In the genomic region with DNA sequence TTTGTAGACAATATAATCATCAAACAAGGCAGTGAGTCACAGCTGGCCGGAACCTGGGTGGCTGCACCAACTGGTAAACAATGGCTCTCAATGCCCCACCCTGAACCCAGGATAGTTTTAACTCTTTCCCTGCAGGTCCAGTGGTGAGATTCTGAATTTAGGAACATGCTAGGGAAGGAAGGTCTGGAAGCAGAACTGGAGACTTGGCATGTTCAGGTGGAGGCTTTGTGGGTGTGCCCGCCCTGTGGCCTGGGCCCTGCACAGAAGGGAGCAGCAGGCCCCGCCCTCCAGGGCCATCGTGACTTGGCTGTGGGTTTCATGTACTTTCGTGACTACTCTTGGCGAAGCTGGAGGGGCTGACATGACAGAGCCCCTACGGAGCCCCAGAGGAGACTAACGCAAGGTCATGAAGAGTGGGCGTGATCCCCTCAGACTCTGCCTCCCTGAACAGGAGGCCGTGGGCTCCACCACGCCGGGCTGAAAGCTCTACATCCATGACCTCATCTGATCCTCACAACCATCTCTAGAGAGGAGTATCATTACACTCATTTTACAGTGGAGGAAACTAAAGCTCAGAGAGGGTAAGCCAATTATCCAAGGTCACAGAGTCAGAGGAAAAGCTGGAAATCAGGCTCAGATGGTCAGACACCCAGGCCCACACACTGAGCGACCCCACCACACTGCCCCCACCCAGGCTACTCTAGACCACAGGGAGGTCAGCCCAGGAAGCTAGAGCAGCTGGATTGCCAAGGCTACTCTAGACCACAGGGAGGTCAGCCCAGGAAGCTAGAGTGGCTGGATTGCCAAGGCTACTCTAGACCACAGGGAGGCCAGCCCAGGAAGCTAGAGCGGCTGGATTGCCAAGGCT, we compare ENCODE assay signal across 11 cellular contexts. TPM values are rescaled to one million over a fixed set of nuclear protein-coding genes. Genes with fewer than 3 reads are reported as not detected.
DNase-seq lines count a peak whose midpoint lies in the region; ATAC-seq, FAIRE-seq and TF ChIP-seq lines count a peak whose summit lies in the region.
"Had no signal": no experiment of that assay in that cellular context is flagged by ENCODE, and none has a peak within 500 bp of the region (broad histone marks: within the 10 kb centered on the region; RNA-seq: fewer than 3 reads in every experiment).

No MANE protein-coding gene starts in this region.

- CTCF ChIA-PET in A673 (lab: Charles Lee): interaction anchor here (1.6 kb wide), 1 partner anchor 177 kb away, joined by 5 read pairs; no protein-coding TSS in a partner anchor

- no peaks in the 10 kb centered on the region for H3K9me3 ChIP-seq in A673 (ENCODE audit: low read depth, low read length, poor library complexity, severe bottlenecking)
- no peaks in the 10 kb centered on the region for H3K9me3 ChIP-seq in muscle layer of duodenum (ENCODE audit: control insufficient read depth in 1 of 2, low read length in 2 of 2)

- H3K27ac ChIP-seq in A673 (ENCODE audit: low read depth, low read length, poor library complexity, severe bottlenecking): peak overlapping the region; percentile 8
- peak overlapping the region; percentile 72 for H3K27ac ChIP-seq in muscle layer of duodenum (ENCODE audit: low read length)

- no peak for FAIRE-seq in frontal cortex (lab: Jason Lieb, UNC)
- FAIRE-seq: colon, GM12878 had no signal

- no peaks in the 10 kb centered on the region for H3K4me1 ChIP-seq in A673 (ENCODE audit: insufficient read depth, low read length, poor library complexity, severe bottlenecking)
- H3K4me1 ChIP-seq in muscle layer of duodenum (ENCODE audit: control insufficient read depth in 1 of 2, insufficient read depth in 2 of 2, low read length in 2 of 2): peaks cover 6 to 11% of the 10 kb centered on the region in 2 donors

- TF ChIP-seq CTCF in A673 (conservative IDR thresholded peaks at IDR 0.05; ENCODE audit: low read depth, low read length): no peak

- POLR2A ChIA-PET in A673 (lab: Charles Lee; ENCODE audit: low non-redundant PET): no interaction called here

- DNase-seq in A673 (ENCODE audit: low spot score) (no peak), HT-29 (ENCODE audit: low spot score) (peak; percentile 85), dermis blood vessel endothelial cell (peak; percentile 88), SIG-M5 treated with dmso at 0.1 percent for 504 hours (lab: John Stamatoyannopoulos, UW; ENCODE audit: unreplicated experiment) (no peak), posterior vena cava (ENCODE audit: low spot score) (no peak), frontal cortex (ENCODE audit: low spot score in 2 of 2) (no peak)
- DNase-seq: NCI-H2227 treated with DMSO at 0.1 percent for 48 hours had no signal

- no TSS peak for BruUV-seq in A673 (replicated peaks; lab: Mats Ljungman, UMichigan)

- peaks cover 10% of the 10 kb centered on the region for H3K36me3 ChIP-seq in A673 (ENCODE audit: insufficient read depth, low read length, poor library complexity, severe bottlenecking)
- H3K36me3 ChIP-seq in muscle layer of duodenum (ENCODE audit: control insufficient read depth in 1 of 2, insufficient read depth in 2 of 2, low read length in 2 of 2): peaks cover 35 to 76% of the 10 kb centered on the region in 2 donors

- no peak for ATAC-seq in HG02938 (IDR thresholded peaks at IDR 0.05; ENCODE audit: unreplicated experiment)

- intact Hi-C loops in A673 (cut with micrococcal nuclease; ENCODE audit: unreplicated experiment) (no loop called here), posterior vena cava (cut with DNase I) (no loop called here)

- H3K4me3 ChIP-seq in A673 (ENCODE audit: low read depth, low read length, poor library complexity, severe bottlenecking) (no peak overlapping the region), muscle layer of duodenum (ENCODE audit: low read depth in 1 of 2, low read length in 2 of 2) (no peak overlapping the region)
- H3K4me3 ChIP-seq: GM12878 had no signal

- no peaks in the 10 kb centered on the region for H3K27me3 ChIP-seq in A673 (replicated peaks; ENCODE audit: insufficient read depth, low read depth, low read length, poor library complexity)
- H3K27me3 ChIP-seq in muscle layer of duodenum (ENCODE audit: low read depth, low read length): no peaks in the 10 kb centered on the region

RNA-seq across cellular contexts. Expression of gene MAFF, which starts 27.3 kb away (rescaled TPM):
- total RNA-seq in A673 (2021): 5.0 and 6.3 TPM in 2 replicates
- 78.7 and 91.5 TPM in 2 replicates for total RNA-seq in HT-29 (2014; rRNA removed; shearing (Covaris generic))
- total RNA-seq in dermis blood vessel endothelial cell: 96.3 and 164 TPM in 2 replicates
- total RNA-seq in posterior vena cava: 10 to 100 TPM; 22.1 to 72.7 TPM
- 1.6 TPM for total RNA-seq in frontal cortex

RNA-seq across cellular contexts. Expression of gene TMEM184B, which starts 43.7 kb away (rescaled TPM):
- total RNA-seq in A673 (2021) (45.6 and 50.9 TPM in 2 replicates), dermis blood vessel endothelial cell (36.2 and 49.4 TPM in 2 replicates), posterior vena cava (10 to 100 TPM; 42.9 to 49.7 TPM), frontal cortex (6.9 TPM)
- 26.9 and 30.7 TPM in 2 replicates for total RNA-seq in HT-29 (2014; rRNA removed; shearing (Covaris generic))

RNA-seq across cellular contexts. Expression of gene PLA2G6, which starts 47.5 kb away (rescaled TPM):
- total RNA-seq in A673 (2021): 31.8 and 40.8 TPM in 2 replicates
- total RNA-seq in HT-29 (2014; rRNA removed; shearing (Covaris generic)): 13.0 and 16.1 TPM in 2 replicates
- 4.6 and 10.6 TPM in 2 replicates for total RNA-seq in dermis blood vessel endothelial cell
- 10 to 100 TPM; 13.7 to 14.3 TPM for total RNA-seq in posterior vena cava
- 19.6 TPM for total RNA-seq in frontal cortex

Comparison
In these comparisons a context has a peak if more than half of its experiments do, and no peak if none do; other contexts are left out.
1. DNase-seq: peak in HT-29 (single experiment) and dermis blood vessel endothelial cell (single experiment); none in A673 (single experiment), SIG-M5 treated with dmso at 0.1 percent for 504 hours (single experiment), posterior vena cava (single experiment) and frontal cortex (0 of 2).